14 cellular contexts compared by ENCODE assay signal in the genomic region with DNA sequence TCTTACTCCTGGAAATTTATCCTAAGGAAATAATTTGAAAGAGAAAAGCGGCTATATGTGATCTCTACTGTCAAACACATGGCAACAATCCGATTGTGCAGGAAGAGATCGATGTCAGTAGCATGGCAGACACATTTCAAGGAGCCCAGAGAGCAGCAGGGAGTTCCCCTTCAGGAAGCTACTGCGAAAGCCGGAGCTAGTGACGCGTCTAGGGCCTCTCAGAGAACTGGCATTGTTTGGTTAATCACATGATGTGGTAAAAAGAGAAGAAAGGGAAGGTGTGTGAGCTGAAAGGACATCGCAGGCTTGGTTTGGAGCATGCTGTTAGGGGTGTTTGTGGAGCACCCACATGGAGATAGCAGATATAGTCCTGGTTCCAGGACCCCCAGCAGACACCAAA.
DNase-seq lines count a peak whose midpoint lies in the region; ATAC-seq and TF ChIP-seq lines count a peak whose summit lies in the region.
"Had no signal": no experiment of that assay in that cellular context is flagged by ENCODE, and none has a peak within 500 bp of the region (broad histone marks: within the 10 kb centered on the region; RNA-seq: fewer than 3 reads in every experiment).

No MANE protein-coding gene starts in this region.

- no peaks in the 10 kb centered on the region for H3K27me3 ChIP-seq in naive thymus-derived CD4-positive, alpha-beta T cell (ENCODE audit: control insufficient read depth in 2 of 2, insufficient read depth in 2 of 2, low read length in 2 of 2)
- H3K27me3 ChIP-seq: heart right ventricle, pancreas had no signal

- peak overlapping the region in 3 of 9 donors; percentile 12 to 41 (median 22) for H3K27ac Mint-ChIP-seq in naive thymus-derived CD4-positive, alpha-beta T cell
- H3K27ac Mint-ChIP-seq: activated CD8-positive, alpha-beta memory T cell treated with anti-CD3 and anti-CD28 coated beads, Interleukin-2, amount 10 ng/mL, durations not matched to agents 7 days and 5 days had no signal

- H3K4me1 ChIP-seq in naive thymus-derived CD4-positive, alpha-beta T cell (ENCODE audit: control insufficient read depth in 2 of 2, insufficient read depth in 2 of 2, low read length in 2 of 2): peaks cover 0 to 3% of the 10 kb centered on the region in 2 donors
- H3K4me1 ChIP-seq: heart right ventricle, pancreas had no signal

- H3K9me3 ChIP-seq in naive thymus-derived CD4-positive, alpha-beta T cell (ENCODE audit: control insufficient read depth in 2 of 3, low read length in 3 of 3): no peaks in the 10 kb centered on the region
- H3K9me3 ChIP-seq: heart right ventricle, pancreas had no signal

- H3K27me3 Mint-ChIP-seq in activated T-cell treated with anti-CD3 and anti-CD28 coated beads, Interleukin-2, amount 50 U/mL, for 4 hours (ENCODE audit: low read depth): peaks cover 20% of the 10 kb centered on the region
- H3K27me3 Mint-ChIP-seq in naive thymus-derived CD4-positive, alpha-beta T cell: peaks cover 12 to 33% (median 17%) of the 10 kb centered on the region in 5 donors

- H3K36me3 Mint-ChIP-seq in activated T-cell treated with anti-CD3 and anti-CD28 coated beads, Interleukin-2, amount 50 U/mL, for 4 hours (ENCODE audit: insufficient read depth): no peaks in the 10 kb centered on the region
- H3K36me3 Mint-ChIP-seq in naive thymus-derived CD4-positive, alpha-beta T cell: no peaks in the 10 kb centered on the region
- H3K36me3 Mint-ChIP-seq: activated CD8-positive, alpha-beta memory T cell treated with anti-CD3 and anti-CD28 coated beads, Interleukin-2, amount 10 ng/mL, durations not matched to agents 7 days and 5 days had no signal

- in situ Hi-C loops in KBM-7 (cut with MboI; ENCODE audit: low pct_unique_long_range_greater_than_20kb, low sequenced_read_pairs): no loop called here

- peak; percentile 62 to 88 for ATAC-seq in activated T-cell treated with anti-CD3 and anti-CD28 coated beads, Interleukin-2, amount 50 U/mL, for 4 hours
- peak; percentile 91 for ATAC-seq in naive thymus-derived CD4-positive, alpha-beta T cell
- ATAC-seq: activated CD8-positive, alpha-beta memory T cell treated with anti-CD3 and anti-CD28 coated beads, Interleukin-2, amount 10 ng/mL, durations not matched to agents 7 days and 5 days; heart right ventricle; K562; pancreas had no signal

- no peaks in the 10 kb centered on the region for H3K36me3 ChIP-seq in naive thymus-derived CD4-positive, alpha-beta T cell (ENCODE audit: control insufficient read depth in 2 of 3, insufficient read depth in 3 of 3, low read length in 3 of 3)

- H3K9me3 Mint-ChIP-seq in activated T-cell treated with anti-CD3 and anti-CD28 coated beads, Interleukin-2, amount 50 U/mL, for 4 hours: no peaks in the 10 kb centered on the region
- H3K9me3 Mint-ChIP-seq in naive thymus-derived CD4-positive, alpha-beta T cell: peaks cover 0 to under 1% (median 0%) of the 10 kb centered on the region in 11 donors

- CTCF ChIA-PET in GM10248 (lab: Yijun Ruan, JAX): interaction anchor here (5.0 kb wide), 1 partner anchor 13 kb away, joined by 22 read pairs; no protein-coding TSS in a partner anchor
- CTCF ChIA-PET in naive thymus-derived CD4-positive, alpha-beta T cell (lab: Charles Lee): no interaction called here

- H3K4me1 Mint-ChIP-seq in activated T-cell treated with anti-CD3 and anti-CD28 coated beads, Interleukin-2, amount 50 U/mL, for 4 hours (ENCODE audit: low read depth): peaks cover 5% of the 10 kb centered on the region
- peaks cover 0 to 9% (median 7%) of the 10 kb centered on the region in 7 donors for H3K4me1 Mint-ChIP-seq in naive thymus-derived CD4-positive, alpha-beta T cell

- no peak overlapping the region for H3K27ac ChIP-seq in naive thymus-derived CD4-positive, alpha-beta T cell (ENCODE audit: low read depth, low read length)
- H3K27ac ChIP-seq: heart right ventricle, pancreas had no signal

- intact Hi-C loops in naive thymus-derived CD4-positive, alpha-beta T cell (cut with micrococcal nuclease): no loop called here

- no peak for TF ChIP-seq CTCF in GM10248 (IDR thresholded peaks at IDR 0.05; ENCODE audit: control extremely low read depth, extremely low read depth, low read depth, missing control alignments)

- no peak overlapping the region for H3K4me3 Mint-ChIP-seq in activated T-cell treated with anti-CD3 and anti-CD28 coated beads, Interleukin-2, amount 50 U/mL, for 4 hours
- peak overlapping the region in 3 of 10 donors; percentile 3 to 40 (median 4) for H3K4me3 Mint-ChIP-seq in naive thymus-derived CD4-positive, alpha-beta T cell
- H3K4me3 Mint-ChIP-seq: activated CD8-positive, alpha-beta memory T cell treated with anti-CD3 and anti-CD28 coated beads, Interleukin-2, amount 10 ng/mL, durations not matched to agents 7 days and 5 days had no signal

- POLR2A ChIA-PET in GM10248 (lab: Yijun Ruan, JAX): no interaction called here
- POLR2A ChIA-PET in naive thymus-derived CD4-positive, alpha-beta T cell (lab: Charles Lee): interaction anchor here (0.5 kb wide), 1 partner anchor 753 kb away, joined by 3 read pairs; no protein-coding TSS in a partner anchor

- H3K4me3 ChIP-seq in naive thymus-derived CD4-positive, alpha-beta T cell (ENCODE audit: low read length): no peak overlapping the region
- H3K4me3 ChIP-seq: heart right ventricle, K562, pancreas had no signal

- peak; percentile 41 for DNase-seq in GM10248 (ENCODE audit: extremely low spot score)
- DNase-seq in KBM-7: peak; percentile 32
- no peak for DNase-seq in activated T-cell treated with anti-CD3 and anti-CD28 coated beads, Interleukin-2, amount 50 U/mL, for 4 hours
- peak in 7 of 9 donors; percentile 6 to 66 (median 47) for DNase-seq in naive thymus-derived CD4-positive, alpha-beta T cell
- no peak for DNase-seq in NCI-H748 (lab: John Stamatoyannopoulos, UW; ENCODE audit: unreplicated experiment)
- no peak for DNase-seq in SW 1271 (lab: John Stamatoyannopoulos, UW)
- no peak for DNase-seq in NCI-H1436 treated with DMSO at 0.1 percent for 48 hours (lab: John Stamatoyannopoulos, UW)
- no peak for DNase-seq in germinal center (ENCODE audit: low spot score)
- DNase-seq: activated CD8-positive, alpha-beta memory T cell treated with anti-CD3 and anti-CD28 coated beads, Interleukin-2, amount 10 ng/mL, durations not matched to agents 7 days and 5 days; heart right ventricle; NCI-H2029; NK-92 treated with Interleukin-12 subunit alpha and Interleukin-12 subunit beta, amount 100 ng/mL, for 24 hours; pancreas had no signal

Comparison
In these comparisons a context has a peak if more than half of its experiments do, and no peak if none do; other contexts are left out.
1. DNase-seq: peak in GM10248 (single experiment), KBM-7 (single experiment) and naive thymus-derived CD4-positive, alpha-beta T cell (7 of 9); none in activated T-cell treated with anti-CD3 and anti-CD28 coated beads, Interleukin-2, amount 50 U/mL, for 4 hours (single experiment), NCI-H748 (single experiment), SW 1271 (0 of 2), NCI-H1436 treated with DMSO at 0.1 percent for 48 hours (single experiment) and germinal center (single experiment).